Comparison of ENCODE assay signal across 17 cellular contexts in genomic region chr16:67404740-67405226, GRCh38. TPM values are rescaled to one million over a fixed set of nuclear protein-coding genes. Genes with fewer than 3 reads are reported as not detected.
DNase-seq lines count a peak whose midpoint lies in the region; ATAC-seq and TF ChIP-seq lines count a peak whose summit lies in the region.
"Had no signal": no experiment of that assay in that cellular context is flagged by ENCODE, and none has a peak within 500 bp of the region (broad histone marks: within the 10 kb centered on the region; RNA-seq: fewer than 3 reads in every experiment).

No MANE protein-coding gene starts in this region.

- no peaks in the 10 kb centered on the region for H3K9me3 ChIP-seq in thyroid gland
- H3K9me3 ChIP-seq: tibial artery had no signal

- 78 to 87% methylated on average over 5 of the region's 5 CpGs for WGBS in thyroid gland, 2 donors

- ATAC-seq in left lobe of liver, result peak; percentile 29
- ATAC-seq in activated CD8-positive, alpha-beta T cell treated with anti-CD3 and anti-CD28 coated beads, Interleukin-2, amount 10 ng/mL, durations not matched to agents 7 days and 5 days, result no peak
- no peak for ATAC-seq in GM19463 (IDR thresholded peaks at IDR 0.05; ENCODE audit: unreplicated experiment)
- no peak for ATAC-seq in stimulated activated naive CD8-positive, alpha-beta T cell treated with anti-CD3 and anti-CD28 coated beads, Interleukin-15, Interleukin-2, amounts not matched to agents 100 U/mL and 50 U/mL, for 24 hours
- ATAC-seq: activated CD4-positive, alpha-beta T cell treated with anti-CD3 and anti-CD28 coated beads for 36 hours; activated T-cell treated with anti-CD3 and anti-CD28 coated beads, Interleukin-2, amount 50 U/mL, for 72 hours; GM12878 had no signal

- peak overlapping the region; percentile 46 for H3K27ac Mint-ChIP-seq in activated T-helper 1 cell treated with anti-CD3 and anti-CD28 coated beads, Interleukin-12 subunit alpha, Interleukin-12 subunit beta, Interleukin-2, Interleukin-4 antibody, amounts not matched to agents 30 ng/mL and 10 ng/mL and 1 ng/mL, durations not matched to agents 14 hours and 24 hours and 36 hours
- H3K27ac Mint-ChIP-seq in activated CD8-positive, alpha-beta T cell treated with anti-CD3 and anti-CD28 coated beads, Interleukin-2, amount 10 ng/mL, durations not matched to agents 7 days and 5 days, result no peak overlapping the region
- H3K27ac Mint-ChIP-seq: activated CD4-positive, alpha-beta T cell treated with anti-CD3 and anti-CD28 coated beads for 36 hours; activated T-cell treated with anti-CD3 and anti-CD28 coated beads, Interleukin-2, amount 50 U/mL, for 72 hours had no signal

- H3K4me3 ChIP-seq in thyroid gland (replicated peaks in 1 of 3), result no peak overlapping the region
- H3K4me3 ChIP-seq: GM12878, tibial artery had no signal

- TF ChIP-seq CTCF in thyroid gland (IDR thresholded peaks at IDR 0.05), result no peak

- intact Hi-C loops in activated T-helper 1 cell treated with anti-CD3 and anti-CD28 coated beads, Interleukin-12 subunit alpha, Interleukin-12 subunit beta, Interleukin-2, Interleukin-4 antibody, amounts not matched to agents 30 ng/mL and 10 ng/mL and 1 ng/mL, durations not matched to agents 14 hours and 24 hours and 36 hours (cut with micrococcal nuclease), result no loop called here
- intact Hi-C loops in thyroid gland (cut with DNase I), result no loop called here

- peak overlapping the region; percentile 61 to 86 (median 76) for H3K27ac ChIP-seq in thyroid gland
- H3K27ac ChIP-seq: tibial artery had no signal

- H3K36me3 ChIP-seq in thyroid gland, result no peaks in the 10 kb centered on the region

- peaks cover 15% of the 10 kb centered on the region for H3K27me3 Mint-ChIP-seq in activated T-helper 1 cell treated with anti-CD3 and anti-CD28 coated beads, Interleukin-12 subunit alpha, Interleukin-12 subunit beta, Interleukin-2, Interleukin-4 antibody, amounts not matched to agents 30 ng/mL and 10 ng/mL and 1 ng/mL, durations not matched to agents 14 hours and 24 hours and 36 hours (ENCODE audit: insufficient read depth)
- H3K27me3 Mint-ChIP-seq in activated CD8-positive, alpha-beta T cell treated with anti-CD3 and anti-CD28 coated beads, Interleukin-2, amount 10 ng/mL, durations not matched to agents 7 days and 5 days (ENCODE audit: low read depth), result peaks cover 10% of the 10 kb centered on the region

- peaks cover 4 to 21% of the 10 kb centered on the region in 2 donors for H3K4me1 ChIP-seq in thyroid gland

- CTCF ChIA-PET in activated CD8-positive, alpha-beta T cell treated with anti-CD3 and anti-CD28 coated beads, Interleukin-2, amount 10 ng/mL, durations not matched to agents 7 days and 5 days (lab: Charles Lee), result interaction anchor here (1.3 kb wide), 1 partner anchor 23 kb away, joined by 3 read pairs; no protein-coding TSS in a partner anchor

- no peak overlapping the region for H3K4me3 Mint-ChIP-seq in activated T-helper 1 cell treated with anti-CD3 and anti-CD28 coated beads, Interleukin-12 subunit alpha, Interleukin-12 subunit beta, Interleukin-2, Interleukin-4 antibody, amounts not matched to agents 30 ng/mL and 10 ng/mL and 1 ng/mL, durations not matched to agents 14 hours and 24 hours and 36 hours
- no peak overlapping the region for H3K4me3 Mint-ChIP-seq in activated CD8-positive, alpha-beta T cell treated with anti-CD3 and anti-CD28 coated beads, Interleukin-2, amount 10 ng/mL, durations not matched to agents 7 days and 5 days
- H3K4me3 Mint-ChIP-seq: activated CD4-positive, alpha-beta T cell treated with anti-CD3 and anti-CD28 coated beads for 36 hours; activated T-cell treated with anti-CD3 and anti-CD28 coated beads, Interleukin-2, amount 50 U/mL, for 72 hours had no signal

- TF ChIP-seq POLR2A in thyroid gland (IDR thresholded peaks at IDR 0.05), result peak in 1 of 2 donors; percentile 25

- H3K4me1 Mint-ChIP-seq in activated T-helper 1 cell treated with anti-CD3 and anti-CD28 coated beads, Interleukin-12 subunit alpha, Interleukin-12 subunit beta, Interleukin-2, Interleukin-4 antibody, amounts not matched to agents 30 ng/mL and 10 ng/mL and 1 ng/mL, durations not matched to agents 14 hours and 24 hours and 36 hours (ENCODE audit: low read depth), result no peaks in the 10 kb centered on the region
- H3K4me1 Mint-ChIP-seq in activated CD8-positive, alpha-beta T cell treated with anti-CD3 and anti-CD28 coated beads, Interleukin-2, amount 10 ng/mL, durations not matched to agents 7 days and 5 days (ENCODE audit: low read depth), result no peaks in the 10 kb centered on the region
- H3K4me1 Mint-ChIP-seq: activated CD4-positive, alpha-beta T cell treated with anti-CD3 and anti-CD28 coated beads for 36 hours had no signal

- no peaks in the 10 kb centered on the region for H3K36me3 Mint-ChIP-seq in activated T-helper 1 cell treated with anti-CD3 and anti-CD28 coated beads, Interleukin-12 subunit alpha, Interleukin-12 subunit beta, Interleukin-2, Interleukin-4 antibody, amounts not matched to agents 30 ng/mL and 10 ng/mL and 1 ng/mL, durations not matched to agents 14 hours and 24 hours and 36 hours (ENCODE audit: low read depth)
- no peaks in the 10 kb centered on the region for H3K36me3 Mint-ChIP-seq in activated CD8-positive, alpha-beta T cell treated with anti-CD3 and anti-CD28 coated beads, Interleukin-2, amount 10 ng/mL, durations not matched to agents 7 days and 5 days (ENCODE audit: low read depth)

- no peaks in the 10 kb centered on the region for H3K27me3 ChIP-seq in thyroid gland

- H3K9me3 Mint-ChIP-seq in activated T-helper 1 cell treated with anti-CD3 and anti-CD28 coated beads, Interleukin-12 subunit alpha, Interleukin-12 subunit beta, Interleukin-2, Interleukin-4 antibody, amounts not matched to agents 30 ng/mL and 10 ng/mL and 1 ng/mL, durations not matched to agents 14 hours and 24 hours and 36 hours, result no peaks in the 10 kb centered on the region
- no peaks in the 10 kb centered on the region for H3K9me3 Mint-ChIP-seq in activated CD8-positive, alpha-beta T cell treated with anti-CD3 and anti-CD28 coated beads, Interleukin-2, amount 10 ng/mL, durations not matched to agents 7 days and 5 days (ENCODE audit: insufficient read depth)
- H3K9me3 Mint-ChIP-seq: activated T-cell treated with anti-CD3 and anti-CD28 coated beads, Interleukin-2, amount 50 U/mL, for 72 hours had no signal

- POLR2A ChIA-PET in activated CD8-positive, alpha-beta T cell treated with anti-CD3 and anti-CD28 coated beads, Interleukin-2, amount 10 ng/mL, durations not matched to agents 7 days and 5 days (lab: Charles Lee), result no interaction called here

- DNase-seq in NCI-H2029 (lab: John Stamatoyannopoulos, UW) (peak; percentile 55), NCI-H2029 treated with DMSO at 0.1 percent for 48 hours (lab: John Stamatoyannopoulos, UW) (no peak), left lobe of liver (ENCODE audit: low spot score) (no peak), thyroid gland (peak; percentile 62 to 75)
- no peak for DNase-seq in activated T-helper 1 cell treated with anti-CD3 and anti-CD28 coated beads, Interleukin-12 subunit alpha, Interleukin-12 subunit beta, Interleukin-2, Interleukin-4 antibody, amounts not matched to agents 30 ng/mL and 10 ng/mL and 1 ng/mL, durations not matched to agents 14 hours and 24 hours and 36 hours (ENCODE audit: low spot score)
- DNase-seq in activated CD8-positive, alpha-beta T cell treated with anti-CD3 and anti-CD28 coated beads, Interleukin-2, amount 10 ng/mL, durations not matched to agents 7 days and 5 days, result no peak
- no peak for DNase-seq in stimulated activated naive CD8-positive, alpha-beta T cell treated with anti-CD3 and anti-CD28 coated beads, Interleukin-15, Interleukin-2, amounts not matched to agents 100 U/mL and 50 U/mL, for 24 hours
- DNase-seq: activated CD4-positive, alpha-beta T cell treated with anti-CD3 and anti-CD28 coated beads for 36 hours; activated T-cell treated with anti-CD3 and anti-CD28 coated beads, Interleukin-2, amount 50 U/mL, for 72 hours; DMS 273 treated with DMSO at 0.1 percent for 48 hours; effector memory CD4-positive, alpha-beta T cell; hypothalamus; NCI-H1436 treated with DMSO at 0.1 percent for 48 hours; tibial artery had no signal

RNA-seq across cellular contexts. Expression of gene TPPP3, which starts 11.5 kb away (rescaled TPM):
- not detected in 2 replicates for total RNA-seq in activated T-helper 1 cell treated with anti-CD3 and anti-CD28 coated beads, Interleukin-12 subunit alpha, Interleukin-12 subunit beta, Interleukin-2, Interleukin-4 antibody, amounts not matched to agents 30 ng/mL and 10 ng/mL and 1 ng/mL, durations not matched to agents 14 hours and 24 hours and 36 hours
- total RNA-seq in left lobe of liver (0.40 TPM), thyroid gland (1 to 10 TPM in 2 of 4 donors, under 1 TPM in 2; 0.54 to 2.3 (median 1.5) TPM)
- total RNA-seq in activated CD8-positive, alpha-beta T cell treated with anti-CD3 and anti-CD28 coated beads, Interleukin-2, amount 10 ng/mL, durations not matched to agents 7 days and 5 days, result not detected
- total RNA-seq: activated CD4-positive, alpha-beta T cell treated with anti-CD3 and anti-CD28 coated beads for 36 hours; GM12878; H4 had no signal

RNA-seq across cellular contexts. Expression of gene ZDHHC1, which starts 11.5 kb away (rescaled TPM):
- 0.76 and 0.88 TPM in 2 replicates for total RNA-seq in activated T-helper 1 cell treated with anti-CD3 and anti-CD28 coated beads, Interleukin-12 subunit alpha, Interleukin-12 subunit beta, Interleukin-2, Interleukin-4 antibody, amounts not matched to agents 30 ng/mL and 10 ng/mL and 1 ng/mL, durations not matched to agents 14 hours and 24 hours and 36 hours
- total RNA-seq in left lobe of liver, result 1.6 TPM
- total RNA-seq in thyroid gland, result 10 to 100 TPM; 33.3 to 63.8 (median 50.9) TPM
- total RNA-seq in activated CD8-positive, alpha-beta T cell treated with anti-CD3 and anti-CD28 coated beads, Interleukin-2, amount 10 ng/mL, durations not matched to agents 7 days and 5 days, result under 1 TPM in 1 of 2 experiments, not detected in 1; 0.26 TPM

RNA-seq across cellular contexts. Expression of gene HSD11B2, which starts 26.1 kb away (rescaled TPM):
- total RNA-seq in activated T-helper 1 cell treated with anti-CD3 and anti-CD28 coated beads, Interleukin-12 subunit alpha, Interleukin-12 subunit beta, Interleukin-2, Interleukin-4 antibody, amounts not matched to agents 30 ng/mL and 10 ng/mL and 1 ng/mL, durations not matched to agents 14 hours and 24 hours and 36 hours, result 3.6 and 5.0 TPM in 2 replicates
- 3.1 TPM for total RNA-seq in left lobe of liver
- total RNA-seq in thyroid gland, result 10 to 100 TPM in 2 of 4 donors, 1 to 10 TPM in 2; 4.6 to 11.9 (median 9.0) TPM
- not detected for total RNA-seq in activated CD8-positive, alpha-beta T cell treated with anti-CD3 and anti-CD28 coated beads, Interleukin-2, amount 10 ng/mL, durations not matched to agents 7 days and 5 days

Comparison
In these comparisons a context has a peak if more than half of its experiments do, and no peak if none do; other contexts are left out.
1. DNase-seq: peak in NCI-H2029 (single experiment) and thyroid gland (2 of 2); none in NCI-H2029 treated with DMSO at 0.1 percent for 48 hours (single experiment), activated T-helper 1 cell treated with anti-CD3 and anti-CD28 coated beads, Interleukin-12 subunit alpha, Interleukin-12 subunit beta, Interleukin-2, Interleukin-4 antibody, amounts not matched to agents 30 ng/mL and 10 ng/mL and 1 ng/mL, durations not matched to agents 14 hours and 24 hours and 36 hours (single experiment), left lobe of liver (single experiment), activated CD8-positive, alpha-beta T cell treated with anti-CD3 and anti-CD28 coated beads, Interleukin-2, amount 10 ng/mL, durations not matched to agents 7 days and 5 days (single experiment) and stimulated activated naive CD8-positive, alpha-beta T cell treated with anti-CD3 and anti-CD28 coated beads, Interleukin-15, Interleukin-2, amounts not matched to agents 100 U/mL and 50 U/mL, for 24 hours (single experiment).
2. RNA of gene ZDHHC1, which starts 11.5 kb away (total RNA-seq): 33.3 to 63.8 TPM in thyroid gland; 1.6 TPM in left lobe of liver (single experiment), 0.76 to 0.88 TPM in activated T-helper 1 cell treated with anti-CD3 and anti-CD28 coated beads, Interleukin-12 subunit alpha, Interleukin-12 subunit beta, Interleukin-2, Interleukin-4 antibody, amounts not matched to agents 30 ng/mL and 10 ng/mL and 1 ng/mL, durations not matched to agents 14 hours and 24 hours and 36 hours and 0.26 TPM in activated CD8-positive, alpha-beta T cell treated with anti-CD3 and anti-CD28 coated beads, Interleukin-2, amount 10 ng/mL, durations not matched to agents 7 days and 5 days; every median in the first group is over 10 times any median in the second.